ENCODE assay signal across 9 cellular contexts in the genomic region with DNA sequence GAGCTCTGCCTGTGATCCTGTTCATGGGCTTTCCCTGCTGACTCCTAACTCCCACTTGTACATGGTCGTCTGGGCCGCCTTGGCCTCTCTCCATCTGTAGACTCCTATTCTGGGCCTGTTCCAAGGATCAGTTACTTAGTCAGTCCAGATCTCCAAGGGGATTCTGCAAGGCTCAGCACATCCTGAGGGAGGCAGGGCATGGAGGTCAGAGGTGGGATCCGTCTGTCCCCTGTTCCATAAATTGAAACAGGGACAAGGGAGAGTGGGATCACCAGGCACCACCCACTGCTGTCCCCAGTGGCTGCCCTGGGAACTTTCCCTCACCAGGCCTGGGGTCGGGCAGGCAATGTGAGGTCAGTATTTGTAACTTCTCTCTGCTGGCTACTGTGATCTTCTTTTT. TPM values are rescaled to one million over a fixed set of nuclear protein-coding genes. Genes with fewer than 3 reads are reported as not detected.
A peak's percentile ranks its signal among the peaks of the same experiment; 100 is the strongest.
DNase-seq lines count a peak whose midpoint lies in the region; ATAC-seq, FAIRE-seq and TF ChIP-seq lines count a peak whose summit lies in the region.
"Had no signal": no experiment of that assay in that cellular context is flagged by ENCODE, and none has a peak within 500 bp of the region (broad histone marks: within the 10 kb centered on the region; RNA-seq: fewer than 3 reads in every experiment).

No MANE protein-coding gene starts in this region.

- DNase-seq in 8988T = peak; percentile 32
- DNase-seq in GM12878 (ENCODE audit: low read depth, low spot score) = no peak
- no peak for DNase-seq in left lung
- no peak for DNase-seq in stomach
- DNase-seq in T-helper 1 cell = no peak
- DNase-seq in NCI-H2196 (lab: John Stamatoyannopoulos, UW; ENCODE audit: unreplicated experiment) = no peak
- DNase-seq: stimulated activated CD8-positive, alpha-beta memory T cell treated with anti-CD3 and anti-CD28 coated beads, Interleukin-4, amount 100 ng/mL, for 48 hours had no signal

- no peak overlapping the region for H3K9ac ChIP-seq in GM12878 (ENCODE audit: control insufficient read depth, insufficient read depth, low read length)

- H3K4me1 ChIP-seq in GM12878 (ENCODE audit: control insufficient read depth, insufficient read depth, low read length) (no peaks in the 10 kb centered on the region; the same call in 1 of the 2 replicates), left lung (no peaks in the 10 kb centered on the region), stomach (peaks cover 0 to 11% (median 7%) of the 10 kb centered on the region in 4 donors)

- ATAC-seq in GM12878 (peak; percentile 69), left lung (peak; percentile 39), HG02642 (IDR thresholded peaks at IDR 0.05; ENCODE audit: poor library complexity, unreplicated experiment) (no peak)

- CTCF ChIA-PET in GM12878 (lab: Yijun Ruan, JAX) = interaction anchor here (1.0 to 1.7 kb wide), 13 partner anchors 10 to 342 kb away, joined by 3 to 9 read pairs (median 4); no protein-coding TSS in a partner anchor

- H3K4me3 ChIP-seq in GM12878 (no peak overlapping the region), left lung (no peak overlapping the region), stomach (no peak overlapping the region)

- H3K9me3 ChIP-seq in GM12878 (replicated peaks; ENCODE audit: control insufficient read depth, insufficient read depth, low read length) = no peaks in the 10 kb centered on the region
- H3K9me3 ChIP-seq in left lung = no peaks in the 10 kb centered on the region
- no peaks in the 10 kb centered on the region for H3K9me3 ChIP-seq in stomach

- in situ Hi-C loops in GM12878 (cut with MboI) = loop anchor here (5.0 kb wide), 1 partner anchor 344 kb away; no protein-coding TSS in a partner anchor

- H3K27ac ChIP-seq in GM12878 (ENCODE audit: control insufficient read depth, insufficient read depth) (no peak overlapping the region), left lung (no peak overlapping the region), stomach (no peak overlapping the region)

- TF ChIP-seq CTCF in GM12874 (IDR thresholded peaks at IDR 0.05; ENCODE audit: insufficient read depth, low read depth, low read length) = peak; percentile 52
- TF ChIP-seq CTCF in GM12878 (IDR thresholded peaks at IDR 0.05 in 2 of 3, conservative IDR thresholded peaks at IDR 0.05 in 1 of 3; ENCODE audit: control insufficient read depth in 2 of 3, extremely low read depth in 1 of 3, insufficient read depth in 1 of 3, low read depth in 3 of 3, low read length in 3 of 3) = peak in 2 of 3 experiments; percentile 31 to 45; a peak in 4 of 6 replicates
- no peak for TF ChIP-seq CTCF in left lung (IDR thresholded peaks at IDR 0.05)
- TF ChIP-seq CTCF in stomach (IDR thresholded peaks at IDR 0.05) = peak in 2 of 7 experiments; percentile 7 to 13

- no peak for TF ChIP-seq POLR2A in GM12878 (IDR thresholded peaks at IDR 0.05; ENCODE audit: low read depth, low read length)
- no peak for TF ChIP-seq POLR2A in stomach (IDR thresholded peaks at IDR 0.05)

- no peaks in the 10 kb centered on the region for H3K36me3 ChIP-seq in GM12878 (ENCODE audit: control insufficient read depth in 2 of 2, insufficient read depth in 2 of 2, low read length in 1 of 2)
- H3K36me3 ChIP-seq in left lung = no peaks in the 10 kb centered on the region
- H3K36me3 ChIP-seq in stomach = no peaks in the 10 kb centered on the region

- H3K4me2 ChIP-seq in GM12878 (ENCODE audit: control insufficient read depth, insufficient read depth) = no peak overlapping the region

- WGBS in GM12878 (ENCODE audit: insufficient coverage, insufficient replicate concordance, low lambda C conversion rate, missing lambda C conversion rate) = 73% methylated on average over 4 of the region's 4 CpGs
- 69 to 78% (median 73%) methylated on average over 4 of the region's 4 CpGs for WGBS in stomach, 5 donors

- H3K27me3 ChIP-seq in GM12878 (replicated peaks in 1 of 2; ENCODE audit: control insufficient read depth in 2 of 2, insufficient read depth in 2 of 2, low read length in 1 of 2) (no peaks in the 10 kb centered on the region), left lung (no peaks in the 10 kb centered on the region), stomach (no peaks in the 10 kb centered on the region)

- intact Hi-C loops in GM12878 (cut with micrococcal nuclease; ENCODE audit: unreplicated experiment) (no loop called here), left lung (cut with DNase I) (loop anchor here in 1 of 2 donors (2.0 kb wide), 1 partner anchor 43 kb away; the partner anchor contains the start of genes KCTD10 and UBE3B), stomach (cut with DNase I; ENCODE audit: low total_unique reads) (no loop called here)

- FAIRE-seq in GM12878 (lab: Jason Lieb, UNC) = no peak

- TF ChIP-seq EP300 in GM12878 (IDR thresholded peaks at IDR 0.05; ENCODE audit: borderline replicate concordance in 1 of 2, control insufficient read depth in 1 of 2, low read depth in 2 of 2, low read length in 2 of 2) (no peak), stomach (IDR thresholded peaks at IDR 0.05) (no peak)

- no peaks in the 10 kb centered on the region for H3K79me2 ChIP-seq in GM12878 (ENCODE audit: control insufficient read depth, insufficient read depth, low read length)

- POLR2A ChIA-PET in GM12878 (lab: Charles Lee) = no interaction called here

- H4K20me1 ChIP-seq in GM12878 (ENCODE audit: control insufficient read depth, insufficient read depth) = no peaks in the 10 kb centered on the region

- RAD21 ChIA-PET in GM12878 (lab: Charles Lee; ENCODE audit: unreplicated experiment) = interaction anchor here (0.9 kb wide), 1 partner anchor 340 kb away, joined by 3 read pairs; no protein-coding TSS in a partner anchor

- SMC1A ChIA-PET in GM12878 (lab: Charles Lee; ENCODE audit: uncharacterized antibody, unreplicated experiment) = interaction anchor here (1.2 to 1.5 kb wide), 3 partner anchors 41 to 343 kb away, joined by 3 to 4 read pairs (median 4); no protein-coding TSS in a partner anchor

- no peak overlapping the region for H2AFZ ChIP-seq in GM12878 (ENCODE audit: control insufficient read depth, low read depth, low read length)

- no peak for TF ChIP-seq RAD21 in GM12878 (IDR thresholded peaks at IDR 0.05; ENCODE audit: insufficient read depth, low read depth, low read length)

- no TSS peak for BruUV-seq in GM12878 (replicated peaks; lab: Mats Ljungman, UMichigan)

TF ChIP-seq in GM12878, 131 proteins besides CTCF, POLR2A, EP300 and RAD21:
- TF ChIP-seq ZNF384 (IDR thresholded peaks at IDR 0.05; ENCODE audit: borderline replicate concordance, low read depth, low read length) (no peak), STAT3 (IDR thresholded peaks at IDR 0.05; ENCODE audit: low read depth, low read length) (no peak)
TF ChIP-seq in GM12878: peak in this region for 0.

RNA-seq across cellular contexts. Expression of gene KCTD10, which starts 43.5 kb away (rescaled TPM):
- total RNA-seq in GM12878 (2013; cell fraction: nucleolus; rRNA removed) = 56.1 and 58.9 TPM in 2 replicates
- total RNA-seq in GM12878 (2014; rRNA removed) = 22.1 and 36.4 TPM in 2 replicates
- 23.1 and 24.1 TPM in 2 replicates for total RNA-seq in GM12878 (2014; rRNA removed; fragmentation: Illumina TruSeq; extraction: Trizol)
- 34.0 and 40.5 TPM in 2 replicates for total RNA-seq in GM12878 (2021)
- 11.3 TPM for polyA plus RNA-seq in GM12878 (2011; ENCODE audit: low read depth)
- polyA plus RNA-seq in GM12878 (2011; rRNA removed) = 51.2 and 52.0 TPM in 2 replicates
- 42.0 and 53.8 TPM in 2 replicates for polyA plus RNA-seq in GM12878 (2011; cell fraction: cytosol; rRNA removed)
- polyA plus RNA-seq in GM12878 (2011; cell fraction: nucleus; rRNA removed) = 57.5 and 57.6 TPM in 2 replicates
- polyA plus RNA-seq in GM12878 (2012) = 15.9 and 20.2 TPM in 2 replicates
- polyA plus RNA-seq in GM12878 (2014; fragmentation: Illumina TruSeq; extraction: Trizol) = 33.3 and 36.3 TPM in 2 replicates
- polyA plus RNA-seq in GM12878 (2014; fragmentation: Nextera tagmentation; extraction: Ambion mirVana) = 10 to 100 TPM in 1 of 2 experiments, 1 to 10 TPM in 1; 5.6 to 28.4 TPM
- 42.1 and 55.7 TPM in 2 replicates for polyA plus RNA-seq in GM12878 (2014; rRNA removed)
- 10 to 100 TPM; 30.1 to 34.4 TPM for polyA plus RNA-seq in GM12878 (2016; fragmentation: Nextera tagmentation; extraction: Ambion mirVana)
- 75.6 and 102 TPM in 2 replicates for polyA minus RNA-seq in GM12878 (2011; rRNA and poly(A)+ RNA removed)
- polyA minus RNA-seq in GM12878 (2011; cell fraction: cytosol; rRNA and poly(A)+ RNA removed) = 22.6 and 25.1 TPM in 2 replicates
- 51.6 and 73.9 TPM in 2 replicates for polyA minus RNA-seq in GM12878 (2011; cell fraction: nucleus; rRNA and poly(A)+ RNA removed)
- total RNA-seq in left lung = 10 to 100 TPM; 58.3 to 68.2 TPM
- 100 to 1,000 TPM in 1 of 5 donors, 10 to 100 TPM in 4; 19.6 to 156 (median 48.7) TPM for total RNA-seq in stomach
- polyA plus RNA-seq in stomach = 10 to 100 TPM; 12.1 to 36.5 (median 33.6) TPM

RNA-seq across cellular contexts. Expression of gene UBE3B, which starts 43.8 kb away (rescaled TPM):
- total RNA-seq in GM12878 (2013; cell fraction: nucleolus; rRNA removed) = 119 and 148 TPM in 2 replicates
- total RNA-seq in GM12878 (2014; rRNA removed) = 16.2 and 16.6 TPM in 2 replicates
- total RNA-seq in GM12878 (2014; rRNA removed; fragmentation: Illumina TruSeq; extraction: Trizol) = 11.1 and 11.3 TPM in 2 replicates
- 17.4 and 19.1 TPM in 2 replicates for total RNA-seq in GM12878 (2021)
- polyA plus RNA-seq in GM12878 (2011; ENCODE audit: low read depth) = 9.1 TPM
- 17.2 and 22.2 TPM in 2 replicates for polyA plus RNA-seq in GM12878 (2011; rRNA removed)
- 14.6 and 16.6 TPM in 2 replicates for polyA plus RNA-seq in GM12878 (2011; cell fraction: cytosol; rRNA removed)
- 77.5 and 91.8 TPM in 2 replicates for polyA plus RNA-seq in GM12878 (2011; cell fraction: nucleus; rRNA removed)
- polyA plus RNA-seq in GM12878 (2012) = 9.3 and 13.7 TPM in 2 replicates
- 12.9 and 13.7 TPM in 2 replicates for polyA plus RNA-seq in GM12878 (2014; fragmentation: Illumina TruSeq; extraction: Trizol)
- polyA plus RNA-seq in GM12878 (2014; fragmentation: Nextera tagmentation; extraction: Ambion mirVana) = 1 to 10 TPM; 7.4 to 7.7 TPM
- polyA plus RNA-seq in GM12878 (2014; rRNA removed) = 17.5 and 19.6 TPM in 2 replicates
- 10 to 100 TPM; 21.9 to 25.3 TPM for polyA plus RNA-seq in GM12878 (2016; fragmentation: Nextera tagmentation; extraction: Ambion mirVana)
- 30.5 and 32.1 TPM in 2 replicates for polyA minus RNA-seq in GM12878 (2011; rRNA and poly(A)+ RNA removed)
- polyA minus RNA-seq in GM12878 (2011; cell fraction: cytosol; rRNA and poly(A)+ RNA removed) = 6.8 and 9.7 TPM in 2 replicates
- 41.6 and 48.5 TPM in 2 replicates for polyA minus RNA-seq in GM12878 (2011; cell fraction: nucleus; rRNA and poly(A)+ RNA removed)
- total RNA-seq in left lung = 10 to 100 TPM; 41.4 to 42.5 TPM
- total RNA-seq in stomach = 100 to 1,000 TPM in 1 of 5 donors, 10 to 100 TPM in 4; 10.5 to 104 (median 48.1) TPM
- 10 to 100 TPM in 2 of 3 donors, 1 to 10 TPM in 1; 9.4 to 13.1 (median 11.5) TPM for polyA plus RNA-seq in stomach

Comparison
In these comparisons a context has a peak if more than half of its experiments do, and no peak if none do; other contexts are left out.
1. CTCF ChIP-seq: peak in GM12874 (single experiment) and GM12878 (2 of 3); none in left lung (0 of 2).